9 cellular contexts compared by ENCODE assay signal in the genomic region with DNA sequence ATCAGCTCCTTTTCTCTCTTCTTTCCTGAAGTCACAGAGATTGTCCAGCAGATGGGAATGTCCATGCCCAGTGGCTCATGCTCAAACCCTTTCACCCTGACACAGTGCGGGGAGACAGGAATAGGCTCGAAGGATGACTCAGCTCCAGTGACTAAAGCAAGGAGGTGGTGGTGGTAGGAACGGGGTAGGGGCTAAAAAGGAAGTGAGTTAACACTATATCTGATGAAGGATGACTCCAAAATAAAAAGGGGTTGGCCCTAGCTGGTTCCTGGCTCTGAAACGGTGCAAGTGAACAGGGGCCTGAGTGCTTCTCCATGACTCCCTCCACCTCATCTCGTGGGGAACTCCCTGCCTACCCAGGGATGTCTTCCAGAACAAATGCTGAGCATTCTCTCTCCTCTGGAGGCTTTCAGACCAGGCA.
DNase-seq lines count a peak whose midpoint lies in the region; ATAC-seq and TF ChIP-seq lines count a peak whose summit lies in the region.
"Had no signal": no experiment of that assay in that cellular context is flagged by ENCODE, and none has a peak within 500 bp of the region (broad histone marks: within the 10 kb centered on the region; RNA-seq: fewer than 3 reads in every experiment).

No MANE protein-coding gene starts in this region.

- ATAC-seq in HG02884 (IDR thresholded peaks at IDR 0.05; ENCODE audit: unreplicated experiment) (no peak), HG02623 (IDR thresholded peaks at IDR 0.05; ENCODE audit: unreplicated experiment) (no peak)

- TF ChIP-seq CTCF in epithelial cell of proximal tubule (conservative IDR thresholded peaks at IDR 0.05; ENCODE audit: low read depth, low read length) = peak; percentile 40
- TF ChIP-seq CTCF in GM10266 (IDR thresholded peaks at IDR 0.05; ENCODE audit: control insufficient read depth, insufficient read depth, low read depth, missing control alignments) = no peak

- H3K4me3 Mint-ChIP-seq in T-helper 1 cell treated with Interleukin-12 subunit alpha and Interleukin-12 subunit beta and Interleukin-4 antibody, amounts not matched to agents 30 μg/mL and 1 μg/mL, for 36 hours = peak overlapping the region; percentile 9

- peaks cover 8% of the 10 kb centered on the region for H3K36me3 Mint-ChIP-seq in T-helper 1 cell treated with Interleukin-12 subunit alpha and Interleukin-12 subunit beta and Interleukin-4 antibody, amounts not matched to agents 30 μg/mL and 1 μg/mL, for 36 hours (ENCODE audit: low read depth)

- peaks cover 49% of the 10 kb centered on the region for H3K4me1 Mint-ChIP-seq in T-helper 1 cell treated with Interleukin-12 subunit alpha and Interleukin-12 subunit beta and Interleukin-4 antibody, amounts not matched to agents 30 μg/mL and 1 μg/mL, for 36 hours (ENCODE audit: low read depth)

- H3K4me3 ChIP-seq in epithelial cell of proximal tubule (ENCODE audit: low read depth, low read length) = no peak overlapping the region

- peaks cover 5% of the 10 kb centered on the region for H3K27me3 Mint-ChIP-seq in T-helper 1 cell treated with Interleukin-12 subunit alpha and Interleukin-12 subunit beta and Interleukin-4 antibody, amounts not matched to agents 30 μg/mL and 1 μg/mL, for 36 hours (ENCODE audit: low read depth)

- H3K9me3 Mint-ChIP-seq in T-helper 1 cell treated with Interleukin-12 subunit alpha and Interleukin-12 subunit beta and Interleukin-4 antibody, amounts not matched to agents 30 μg/mL and 1 μg/mL, for 36 hours = peaks cover 16% of the 10 kb centered on the region

- peak overlapping the region; percentile 78 for H3K27ac Mint-ChIP-seq in T-helper 1 cell treated with Interleukin-12 subunit alpha and Interleukin-12 subunit beta and Interleukin-4 antibody, amounts not matched to agents 30 μg/mL and 1 μg/mL, for 36 hours

- DNase-seq in HK-2 (ENCODE audit: unreplicated experiment) (peak; percentile 74), epithelial cell of proximal tubule (ENCODE audit: low read depth) (peak; percentile 79), GM10266 (ENCODE audit: extremely low spot score) (no peak), epidermal melanocyte (ENCODE audit: insufficient read length, low spot score) (no peak)
- peak; percentile 30 for DNase-seq in stimulated activated CD8-positive, alpha-beta memory T cell treated with anti-CD3 and anti-CD28 coated beads, Interleukin-12 subunit alpha, Interleukin-12 subunit beta, amount 100 ng/mL, for 24 hours (ENCODE audit: extremely low read depth)
- DNase-seq: NCI-H1092 treated with DMSO at 0.1 percent for 48 hours had no signal

Comparison
In these comparisons a context has a peak if more than half of its experiments do, and no peak if none do; other contexts are left out.
1. DNase-seq: peak in HK-2 (single experiment), epithelial cell of proximal tubule (single experiment) and stimulated activated CD8-positive, alpha-beta memory T cell treated with anti-CD3 and anti-CD28 coated beads, Interleukin-12 subunit alpha, Interleukin-12 subunit beta, amount 100 ng/mL, for 24 hours (single experiment); none in GM10266 (single experiment) and epidermal melanocyte (single experiment).